In the genomic region with DNA sequence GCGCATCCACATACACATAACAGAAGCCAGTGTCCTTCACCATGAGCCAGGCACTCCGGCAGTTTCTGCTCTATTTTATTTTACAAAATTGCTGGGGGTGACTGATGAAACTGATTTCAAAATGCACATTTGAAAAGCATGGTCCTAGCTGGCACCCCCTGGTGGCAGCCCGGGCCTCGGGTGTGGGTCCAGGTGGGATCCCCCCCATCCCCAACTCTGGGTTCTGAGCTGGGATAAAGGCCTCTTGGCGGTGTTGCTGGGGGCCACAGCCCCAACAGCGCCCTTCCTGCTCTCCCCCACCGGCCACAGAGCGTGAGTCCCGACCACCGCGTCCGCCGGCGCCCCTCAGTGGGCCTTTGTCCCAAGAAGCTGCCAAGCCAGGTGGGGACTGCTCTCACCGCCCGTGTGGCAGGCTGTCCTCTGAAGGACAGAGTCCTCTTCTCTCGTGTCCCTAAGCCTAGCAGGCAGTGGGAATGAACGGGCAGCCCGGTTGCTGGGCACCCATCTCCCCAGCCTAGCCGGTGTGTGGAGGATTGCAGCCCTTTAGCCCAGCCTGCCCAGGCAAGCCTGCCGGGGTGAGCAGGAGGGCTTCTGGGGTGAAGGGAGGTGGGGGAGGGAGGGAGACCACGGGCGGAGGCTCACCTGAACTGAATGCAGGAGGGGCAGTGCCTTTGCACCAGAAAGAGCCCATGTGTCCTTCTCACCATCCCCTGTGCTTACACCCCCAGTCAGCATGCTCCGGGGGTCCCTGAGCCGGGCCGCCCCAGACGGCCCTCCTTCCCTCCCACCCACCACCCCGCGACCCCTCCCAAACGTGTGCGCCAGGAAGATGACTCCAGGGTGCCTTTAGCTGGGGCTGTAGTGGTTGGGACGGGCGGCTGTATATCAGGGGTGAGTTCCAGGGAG, we compare ENCODE assay signal across 8 cellular contexts. TPM values are rescaled to one million over a fixed set of nuclear protein-coding genes. Genes with fewer than 3 reads are reported as not detected.
DNase-seq lines count a peak whose midpoint lies in the region; ATAC-seq lines count a peak whose summit lies in the region.

No MANE protein-coding gene starts in this region.

- no peak overlapping the region for H3K4me3 ChIP-seq in SJSA1
- H3K4me3 ChIP-seq in iPS-20b (ENCODE audit: low read length): peak overlapping the region; percentile 80

- H3K36me3 ChIP-seq in SJSA1 (no peaks in the 10 kb centered on the region), iPS-20b (ENCODE audit: insufficient read depth, low read depth, low read length) (no peaks in the 10 kb centered on the region)

- H3K27ac ChIP-seq in SJSA1: no peak overlapping the region
- no peak overlapping the region for H3K27ac ChIP-seq in iPS-20b (ENCODE audit: low read length)

- peak; percentile 60 for DNase-seq in DMS53 (lab: John Stamatoyannopoulos, UW)
- no peak for DNase-seq in DMS53 treated with DMSO at 0.1 percent for 48 hours (lab: John Stamatoyannopoulos, UW; ENCODE audit: unreplicated experiment)
- DNase-seq in SJSA1 (ENCODE audit: low read depth in 1 of 2, low spot score in 2 of 2): peak; percentile 35 to 51
- peak; percentile 69 for DNase-seq in amniotic stem cell (lab: John Stamatoyannopoulos, UW)
- DNase-seq in stimulated activated CD4-positive, alpha-beta T cell treated with anti-CD3 and anti-CD28 coated beads, Interleukin-15, amount 100 ng/mL, for 24 hours: peak; percentile 79
- no peak for DNase-seq in NCI-H345 (lab: John Stamatoyannopoulos, UW)

- H3K9me3 ChIP-seq in SJSA1 (replicated peaks) (no peaks in the 10 kb centered on the region), iPS-20b (ENCODE audit: insufficient read depth, low read depth, low read length) (no peaks in the 10 kb centered on the region)

- no peak for ATAC-seq in GM21717 (IDR thresholded peaks at IDR 0.05; ENCODE audit: unreplicated experiment)

- peak overlapping the region; percentile 59; the same call in 1 of the 2 replicates for H3K9ac ChIP-seq in iPS-20b (ENCODE audit: low read depth, low read length)

- H3K27me3 ChIP-seq in SJSA1 (replicated peaks) (peaks cover 41% of the 10 kb centered on the region), iPS-20b (ENCODE audit: insufficient read depth, low read length) (peaks cover 54% of the 10 kb centered on the region)

- H3K4me1 ChIP-seq in SJSA1 (replicated peaks) (peaks cover 21% of the 10 kb centered on the region), iPS-20b (ENCODE audit: insufficient read depth, low read length) (peaks cover 5% of the 10 kb centered on the region; the same call in 1 of the 2 replicates)

RNA-seq across cellular contexts. Expression of gene SNAI3, which starts 0.9 kb away (rescaled TPM):
- total RNA-seq in SJSA1 (2014; rRNA removed; shearing (Covaris generic)): 0.05 TPM in 1 of 2 replicates, not detected in the other

RNA-seq across cellular contexts. Expression of gene RNF166, which starts 20.8 kb away (rescaled TPM):
- 25.0 and 32.4 TPM in 2 replicates for total RNA-seq in SJSA1 (2014; rRNA removed; shearing (Covaris generic))

RNA-seq across cellular contexts. Expression of gene CTU2, which starts 20.9 kb away (rescaled TPM):
- total RNA-seq in SJSA1 (2014; rRNA removed; shearing (Covaris generic)): 17.9 and 20.4 TPM in 2 replicates

RNA-seq across cellular contexts. Expression of gene MVD, which starts 22.5 kb away (rescaled TPM):
- total RNA-seq in SJSA1 (2014; rRNA removed; shearing (Covaris generic)): 38.4 and 42.6 TPM in 2 replicates

RNA-seq across cellular contexts. Expression of gene CYBA, which starts 34.6 kb away (rescaled TPM):
- total RNA-seq in SJSA1 (2014; rRNA removed; shearing (Covaris generic)): not detected in 2 replicates

Comparison
In these comparisons a context has a peak if more than half of its experiments do, and no peak if none do; other contexts are left out.
1. DNase-seq: peak in DMS53 (single experiment), SJSA1 (2 of 2), amniotic stem cell (single experiment) and stimulated activated CD4-positive, alpha-beta T cell treated with anti-CD3 and anti-CD28 coated beads, Interleukin-15, amount 100 ng/mL, for 24 hours (single experiment); none in DMS53 treated with DMSO at 0.1 percent for 48 hours (single experiment) and NCI-H345 (single experiment).